Comparison of ENCODE assay signal across 2 cellular contexts in the genomic region with DNA sequence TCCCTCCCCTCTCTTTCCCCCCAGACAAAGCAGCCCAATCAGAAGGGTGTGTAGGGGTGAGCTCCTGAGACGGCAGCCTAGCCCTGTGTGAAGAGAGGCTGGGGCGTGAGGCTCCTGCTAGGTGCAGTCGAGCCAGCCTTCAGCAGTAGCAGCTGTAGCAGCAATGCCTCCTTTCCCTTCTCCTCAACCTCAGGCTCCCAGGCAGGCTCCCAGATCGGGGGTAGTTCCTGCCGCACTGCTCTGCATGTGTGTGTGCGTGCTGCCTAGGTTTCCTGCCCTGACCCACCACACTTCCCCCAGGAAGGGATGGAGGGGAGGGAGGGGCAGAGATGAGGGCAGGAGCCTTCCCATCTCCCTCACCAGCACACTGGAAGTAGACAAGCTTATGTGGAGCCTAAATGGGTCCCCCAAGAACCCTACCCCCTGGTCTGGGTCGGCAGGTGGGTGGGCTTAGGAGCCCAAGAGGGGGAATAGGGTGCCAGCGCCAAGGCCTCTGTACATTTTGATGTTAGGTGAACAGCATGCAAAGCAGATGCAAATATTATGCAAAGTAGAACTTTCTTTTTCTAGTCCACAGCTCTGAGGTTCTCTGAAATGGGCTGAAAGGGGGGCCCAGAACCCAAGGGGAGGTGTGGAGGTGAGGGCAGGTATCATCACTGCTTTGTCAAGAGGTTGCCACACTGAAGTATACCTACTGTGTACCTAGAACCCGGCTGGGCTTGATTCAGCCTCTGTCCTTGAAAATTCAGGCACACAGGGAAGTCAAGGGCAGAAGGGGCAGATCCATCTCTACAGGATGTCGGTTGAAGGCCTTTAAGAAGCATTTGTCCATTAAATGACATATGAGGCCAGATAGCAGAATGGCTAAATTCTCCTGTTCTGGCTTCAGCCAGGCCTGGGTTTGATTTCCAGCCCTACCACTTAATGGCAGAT.
TF ChIP-seq lines count a peak whose summit lies in the region.

No MANE protein-coding gene starts in this region.

TF ChIP-seq in GM23338, 12 proteins besides CTCF, POLR2A, EP300 and RAD21 (continues in another document):
- no peak for TF ChIP-seq JUNB (IDR thresholded peaks at IDR 0.05; ENCODE audit: unreplicated experiment)
- no peak for TF ChIP-seq ZNF114 (CRISPR knock-in tag; IDR thresholded peaks at IDR 0.05)
- TF ChIP-seq POLR2AphosphoS5 (IDR thresholded peaks at IDR 0.05; ENCODE audit: low read depth) = no peak
- TF ChIP-seq STAT1 (IDR thresholded peaks at IDR 0.05; ENCODE audit: unreplicated experiment) = no peak
- TF ChIP-seq CREB1 (CRISPR knock-in tag; IDR thresholded peaks at IDR 0.05; ENCODE audit: low read depth) = no peak
- TF ChIP-seq ZNF331 (CRISPR knock-in tag; IDR thresholded peaks at IDR 0.05; ENCODE audit: low read depth) = no peak
- TF ChIP-seq EZH2 (IDR thresholded peaks at IDR 0.05; ENCODE audit: low read depth, unreplicated experiment) = no peak
- TF ChIP-seq, protein P1, sequence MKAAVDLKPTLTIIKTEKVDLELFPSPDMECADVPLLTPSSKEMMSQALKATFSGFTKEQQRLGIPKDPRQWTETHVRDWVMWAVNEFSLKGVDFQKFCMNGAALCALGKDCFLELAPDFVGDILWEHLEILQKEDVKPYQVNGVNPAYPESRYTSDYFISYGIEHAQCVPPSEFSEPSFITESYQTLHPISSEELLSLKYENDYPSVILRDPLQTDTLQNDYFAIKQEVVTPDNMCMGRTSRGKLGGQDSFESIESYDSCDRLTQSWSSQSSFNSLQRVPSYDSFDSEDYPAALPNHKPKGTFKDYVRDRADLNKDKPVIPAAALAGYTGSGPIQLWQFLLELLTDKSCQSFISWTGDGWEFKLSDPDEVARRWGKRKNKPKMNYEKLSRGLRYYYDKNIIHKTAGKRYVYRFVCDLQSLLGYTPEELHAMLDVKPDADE (IDR thresholded peaks at IDR 0.05) = no peak
- TF ChIP-seq EZH2phosphoT487 (IDR thresholded peaks at IDR 0.05; ENCODE audit: unreplicated experiment) = no peak
- TF ChIP-seq, protein P2, sequence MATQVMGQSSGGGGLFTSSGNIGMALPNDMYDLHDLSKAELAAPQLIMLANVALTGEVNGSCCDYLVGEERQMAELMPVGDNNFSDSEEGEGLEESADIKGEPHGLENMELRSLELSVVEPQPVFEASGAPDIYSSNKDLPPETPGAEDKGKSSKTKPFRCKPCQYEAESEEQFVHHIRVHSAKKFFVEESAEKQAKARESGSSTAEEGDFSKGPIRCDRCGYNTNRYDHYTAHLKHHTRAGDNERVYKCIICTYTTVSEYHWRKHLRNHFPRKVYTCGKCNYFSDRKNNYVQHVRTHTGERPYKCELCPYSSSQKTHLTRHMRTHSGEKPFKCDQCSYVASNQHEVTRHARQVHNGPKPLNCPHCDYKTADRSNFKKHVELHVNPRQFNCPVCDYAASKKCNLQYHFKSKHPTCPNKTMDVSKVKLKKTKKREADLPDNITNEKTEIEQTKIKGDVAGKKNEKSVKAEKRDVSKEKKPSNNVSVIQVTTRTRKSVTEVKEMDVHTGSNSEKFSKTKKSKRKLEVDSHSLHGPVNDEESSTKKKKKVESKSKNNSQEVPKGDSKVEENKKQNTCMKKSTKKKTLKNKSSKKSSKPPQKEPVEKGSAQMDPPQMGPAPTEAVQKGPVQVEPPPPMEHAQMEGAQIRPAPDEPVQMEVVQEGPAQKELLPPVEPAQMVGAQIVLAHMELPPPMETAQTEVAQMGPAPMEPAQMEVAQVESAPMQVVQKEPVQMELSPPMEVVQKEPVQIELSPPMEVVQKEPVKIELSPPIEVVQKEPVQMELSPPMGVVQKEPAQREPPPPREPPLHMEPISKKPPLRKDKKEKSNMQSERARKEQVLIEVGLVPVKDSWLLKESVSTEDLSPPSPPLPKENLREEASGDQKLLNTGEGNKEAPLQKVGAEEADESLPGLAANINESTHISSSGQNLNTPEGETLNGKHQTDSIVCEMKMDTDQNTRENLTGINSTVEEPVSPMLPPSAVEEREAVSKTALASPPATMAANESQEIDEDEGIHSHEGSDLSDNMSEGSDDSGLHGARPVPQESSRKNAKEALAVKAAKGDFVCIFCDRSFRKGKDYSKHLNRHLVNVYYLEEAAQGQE (IDR thresholded peaks at IDR 0.05; ENCODE audit: unreplicated experiment) = no peak

TF ChIP-seq in K562, 482 proteins besides CTCF, POLR2A, EP300 and RAD21:
- no peak for TF ChIP-seq PHF8 (IDR thresholded peaks at IDR 0.05; ENCODE audit: borderline replicate concordance, low read length)
- TF ChIP-seq PTRF (tag; IDR thresholded peaks at IDR 0.05) = no peak
- TF ChIP-seq, protein P3, sequence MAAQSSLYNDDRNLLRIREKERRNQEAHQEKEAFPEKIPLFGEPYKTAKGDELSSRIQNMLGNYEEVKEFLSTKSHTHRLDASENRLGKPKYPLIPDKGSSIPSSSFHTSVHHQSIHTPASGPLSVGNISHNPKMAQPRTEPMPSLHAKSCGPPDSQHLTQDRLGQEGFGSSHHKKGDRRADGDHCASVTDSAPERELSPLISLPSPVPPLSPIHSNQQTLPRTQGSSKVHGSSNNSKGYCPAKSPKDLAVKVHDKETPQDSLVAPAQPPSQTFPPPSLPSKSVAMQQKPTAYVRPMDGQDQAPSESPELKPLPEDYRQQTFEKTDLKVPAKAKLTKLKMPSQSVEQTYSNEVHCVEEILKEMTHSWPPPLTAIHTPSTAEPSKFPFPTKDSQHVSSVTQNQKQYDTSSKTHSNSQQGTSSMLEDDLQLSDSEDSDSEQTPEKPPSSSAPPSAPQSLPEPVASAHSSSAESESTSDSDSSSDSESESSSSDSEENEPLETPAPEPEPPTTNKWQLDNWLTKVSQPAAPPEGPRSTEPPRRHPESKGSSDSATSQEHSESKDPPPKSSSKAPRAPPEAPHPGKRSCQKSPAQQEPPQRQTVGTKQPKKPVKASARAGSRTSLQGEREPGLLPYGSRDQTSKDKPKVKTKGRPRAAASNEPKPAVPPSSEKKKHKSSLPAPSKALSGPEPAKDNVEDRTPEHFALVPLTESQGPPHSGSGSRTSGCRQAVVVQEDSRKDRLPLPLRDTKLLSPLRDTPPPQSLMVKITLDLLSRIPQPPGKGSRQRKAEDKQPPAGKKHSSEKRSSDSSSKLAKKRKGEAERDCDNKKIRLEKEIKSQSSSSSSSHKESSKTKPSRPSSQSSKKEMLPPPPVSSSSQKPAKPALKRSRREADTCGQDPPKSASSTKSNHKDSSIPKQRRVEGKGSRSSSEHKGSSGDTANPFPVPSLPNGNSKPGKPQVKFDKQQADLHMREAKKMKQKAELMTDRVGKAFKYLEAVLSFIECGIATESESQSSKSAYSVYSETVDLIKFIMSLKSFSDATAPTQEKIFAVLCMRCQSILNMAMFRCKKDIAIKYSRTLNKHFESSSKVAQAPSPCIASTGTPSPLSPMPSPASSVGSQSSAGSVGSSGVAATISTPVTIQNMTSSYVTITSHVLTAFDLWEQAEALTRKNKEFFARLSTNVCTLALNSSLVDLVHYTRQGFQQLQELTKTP (IDR thresholded peaks at IDR 0.05; ENCODE audit: low read depth in 1 of 2, partially characterized antibody in 2 of 2) = no peak
- no peak for TF ChIP-seq ZNF583 (CRISPR knock-in tag; IDR thresholded peaks at IDR 0.05)
- peak; percentile 53 for TF ChIP-seq ESRRA (IDR thresholded peaks at IDR 0.05; ENCODE audit: borderline replicate concordance, low read depth)
- TF ChIP-seq HDGF (IDR thresholded peaks at IDR 0.05) = no peak
TF ChIP-seq in K562: peak in this region for 1.
